17 cellular contexts compared by ENCODE assay signal in the genomic region with DNA sequence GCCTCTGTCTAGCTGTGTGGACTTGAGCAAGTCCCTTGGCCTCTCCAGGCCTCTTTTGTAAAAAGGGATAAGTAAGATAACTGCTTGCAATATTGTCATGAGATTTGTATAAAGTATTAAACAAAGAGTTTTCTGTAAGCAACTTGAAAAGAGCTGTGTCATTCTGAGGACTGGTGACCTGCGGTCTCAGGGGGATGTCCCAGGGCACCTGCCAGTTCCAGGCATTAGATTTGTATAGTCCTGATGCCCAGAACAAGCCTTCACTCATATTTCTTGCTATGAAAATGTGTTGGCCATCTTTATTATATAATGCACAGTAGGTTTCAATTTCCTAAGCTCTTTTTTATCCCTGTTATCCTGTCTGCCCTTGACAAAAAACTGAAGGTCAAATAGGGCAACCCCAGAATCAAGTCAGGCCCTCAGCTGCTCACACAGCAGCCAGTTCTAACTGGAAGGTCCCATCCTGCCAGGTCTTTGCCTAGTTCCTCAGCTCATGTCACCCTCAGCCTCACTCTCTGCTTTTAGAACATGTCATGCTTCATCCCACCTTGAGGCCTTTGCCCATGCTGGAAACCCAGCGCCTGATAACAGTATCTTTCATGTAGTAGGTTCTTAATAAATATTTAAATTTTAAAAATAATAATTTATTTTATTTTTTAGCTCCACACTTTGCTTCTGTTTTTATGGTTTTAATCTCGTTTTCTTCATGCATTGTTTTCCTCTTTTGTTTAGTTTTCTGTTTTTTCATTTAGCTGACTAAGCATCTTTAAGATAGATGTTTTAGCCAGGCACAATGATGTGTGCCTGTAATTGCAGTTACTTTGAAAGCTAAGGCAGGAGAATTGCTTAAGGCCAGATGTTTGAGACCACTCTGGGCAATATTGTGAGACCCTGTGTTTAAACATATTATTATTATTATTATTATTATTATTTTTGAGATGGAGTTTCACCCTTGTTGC.
"Had no signal": no experiment of that assay in that cellular context is flagged by ENCODE, and none has a peak within 500 bp of the region (broad histone marks: within the 10 kb centered on the region; RNA-seq: fewer than 3 reads in every experiment).

No MANE protein-coding gene starts in this region.

- H3K4me3 Mint-ChIP-seq: activated T-cell treated with anti-CD3 and anti-CD28 coated beads, Interleukin-2, amount 50 U/mL, for 4 hours; naive B cell; neural progenitor cell had no signal

- H2AFZ ChIP-seq: neural progenitor cell had no signal

- H3K27me3 ChIP-seq: left lung, neural progenitor cell, ovary had no signal

- H3K36me3 ChIP-seq: esophagus muscularis mucosa, left lung, neural progenitor cell, ovary, thoracic aorta had no signal

- H3K4me1 Mint-ChIP-seq: naive B cell, neural progenitor cell had no signal

- H3K9me3 ChIP-seq: esophagus muscularis mucosa, ovary, thoracic aorta had no signal

- H3K4me3 ChIP-seq: esophagus muscularis mucosa, left lung, neural progenitor cell, ovary, thoracic aorta had no signal

- H3K4me2 ChIP-seq: neural progenitor cell had no signal

- H3K9ac ChIP-seq: neural progenitor cell had no signal

- FAIRE-seq: colon, kidney had no signal

- ATAC-seq: activated naive CD4-positive, alpha-beta T cell treated with anti-CD3 and anti-CD28 coated beads, Interleukin-2, amount 50 U/mL, for 72 hours; activated T-cell treated with anti-CD3 and anti-CD28 coated beads, Interleukin-2, amount 50 U/mL, for 4 hours; left lung had no signal

- H3K27ac ChIP-seq: esophagus muscularis mucosa, left lung, neural progenitor cell, ovary, thoracic aorta had no signal

- DNase-seq: activated CD4-positive, alpha-beta T cell treated with anti-CD3 and anti-CD28 coated beads, Interleukin-2, amount 50 U/mL, for 48 hours; activated CD4-positive, CD25-positive, alpha-beta regulatory T cell treated with anti-CD3 and anti-CD28 coated beads, Interleukin-2, amount 50 U/mL, for 72 hours; activated effector memory CD4-positive, alpha-beta T cell treated with Interleukin-2 at 50 U/mL for 16 hours; activated T-cell treated with anti-CD3 and anti-CD28 coated beads, Interleukin-2, amount 50 U/mL, for 4 hours; amniotic stem cell; hypothalamus; kidney; left lung; naive B cell; ovary; stimulated activated CD4-positive, alpha-beta T cell treated with anti-CD3 and anti-CD28 coated beads, Interleukin-12 subunit alpha, Interleukin-12 subunit beta, amount 100 ng/mL, for 4 hours; stimulated activated CD4-positive, alpha-beta T cell treated with anti-CD3 and anti-CD28 coated beads, Interleukin-2, amount 100 ng/mL, for 24 hours had no signal

- H3K27ac Mint-ChIP-seq: activated naive CD4-positive, alpha-beta T cell treated with anti-CD3 and anti-CD28 coated beads, Interleukin-2, amount 50 U/mL, for 72 hours; neural progenitor cell had no signal

- H3K4me1 ChIP-seq: esophagus muscularis mucosa, left lung, neural progenitor cell had no signal
